9 cellular contexts compared by ENCODE assay signal in the genomic region with DNA sequence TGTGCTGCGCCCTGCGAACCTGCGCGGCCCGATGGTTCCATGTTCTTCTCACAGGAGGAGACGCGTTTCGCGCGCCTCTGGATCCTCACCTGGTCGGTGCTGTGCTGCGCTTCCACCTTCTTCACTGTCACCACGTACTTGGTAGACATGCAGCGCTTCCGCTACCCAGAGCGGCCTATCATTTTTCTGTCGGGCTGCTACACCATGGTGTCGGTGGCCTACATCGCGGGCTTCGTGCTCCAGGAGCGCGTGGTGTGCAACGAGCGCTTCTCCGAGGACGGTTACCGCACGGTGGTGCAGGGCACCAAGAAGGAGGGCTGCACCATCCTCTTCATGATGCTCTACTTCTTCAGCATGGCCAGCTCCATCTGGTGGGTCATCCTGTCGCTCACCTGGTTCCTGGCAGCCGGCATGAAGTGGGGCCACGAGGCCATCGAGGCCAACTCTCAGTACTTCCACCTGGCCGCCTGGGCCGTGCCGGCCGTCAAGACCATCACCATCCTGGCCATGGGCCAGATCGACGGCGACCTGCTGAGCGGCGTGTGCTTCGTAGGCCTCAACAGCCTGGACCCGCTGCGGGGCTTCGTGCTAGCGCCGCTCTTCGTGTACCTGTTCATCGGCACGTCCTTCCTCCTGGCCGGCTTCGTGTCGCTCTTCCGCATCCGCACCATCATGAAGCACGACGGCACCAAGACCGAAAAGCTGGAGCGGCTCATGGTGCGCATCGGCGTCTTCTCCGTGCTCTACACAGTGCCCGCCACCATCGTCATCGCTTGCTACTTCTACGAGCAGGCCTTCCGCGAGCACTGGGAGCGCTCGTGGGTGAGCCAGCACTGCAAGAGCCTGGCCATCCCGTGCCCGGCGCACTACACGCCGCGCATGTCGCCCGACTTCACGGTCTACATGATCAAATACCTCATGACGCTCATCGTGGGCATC. TPM values are rescaled to one million over a fixed set of nuclear protein-coding genes. Genes with fewer than 3 reads are reported as not detected.
DNase-seq lines count a peak whose midpoint lies in the region; ATAC-seq, FAIRE-seq and TF ChIP-seq lines count a peak whose summit lies in the region.
"Had no signal": no experiment of that assay in that cellular context is flagged by ENCODE, and none has a peak within 500 bp of the region (broad histone marks: within the 10 kb centered on the region; RNA-seq: fewer than 3 reads in every experiment).

No MANE protein-coding gene starts in this region.

- DNase-seq in A549 (ENCODE audit: low read depth in 1 of 2, low spot score in 1 of 2) = no peak
- no peak for DNase-seq in HFF-Myc (ENCODE audit: extremely low read depth, low read depth)
- DNase-seq in colonic mucosa = no peak
- no peak for DNase-seq in NCI-H2227 (lab: John Stamatoyannopoulos, UW; ENCODE audit: unreplicated experiment)
- DNase-seq: stimulated activated naive CD4-positive, alpha-beta T cell treated with Interleukin-2 at 50 U/mL for 16 hours had no signal

- H3K27ac Mint-ChIP-seq in nephron = peak overlapping the region; percentile 95 to 100 (median 99)

- H3K9me3 Mint-ChIP-seq in nephron = peaks cover 5% of the 10 kb centered on the region

- H3K4me2 ChIP-seq in A549 = peak overlapping the region; percentile 92

- WGBS in A549 (ENCODE audit: missing lambda C conversion rate) = 97% methylated on average over 83 of the region's 83 CpGs

- peak overlapping the region; percentile 56 for H3K4me3 ChIP-seq in A549
- H3K4me3 ChIP-seq in HFF-Myc (replicated peaks; ENCODE audit: low read depth, low read length) = peak overlapping the region; percentile 57
- H3K4me3 ChIP-seq in colonic mucosa = peak overlapping the region; percentile 40

- H3K27ac ChIP-seq in A549 (peak overlapping the region; percentile 94 to 95; a peak in 5 of 6 replicates), colonic mucosa (no peak overlapping the region)

- no peak for TF ChIP-seq POLR2A in A549 (IDR thresholded peaks at IDR 0.05; ENCODE audit: low read length)

- H3K4me1 Mint-ChIP-seq in nephron = peaks cover 53% of the 10 kb centered on the region

- H3K9me3 ChIP-seq in A549 (no peaks in the 10 kb centered on the region), colonic mucosa (no peaks in the 10 kb centered on the region)

- H3K4me1 ChIP-seq in A549 (peaks cover 62% of the 10 kb centered on the region), colonic mucosa (no peaks in the 10 kb centered on the region)

- H3K9ac ChIP-seq in colonic mucosa (ENCODE audit: low read depth in 2 of 2, low read length in 2 of 2) = no peak overlapping the region

- TF ChIP-seq EP300 in A549 (IDR thresholded peaks at IDR 0.05) = no peak

- H3K36me3 Mint-ChIP-seq in nephron (ENCODE audit: low read depth) = peaks cover 45% of the 10 kb centered on the region

- ATAC-seq in A549 = no peak
- ATAC-seq in HG02610 (IDR thresholded peaks at IDR 0.05; ENCODE audit: unreplicated experiment) = no peak
- no peak for ATAC-seq in HG03159 (IDR thresholded peaks at IDR 0.05; ENCODE audit: unreplicated experiment)
- ATAC-seq in HG03442 (IDR thresholded peaks at IDR 0.05; ENCODE audit: unreplicated experiment) = no peak

- no peak for TF ChIP-seq RAD21 in A549 (conservative IDR thresholded peaks at IDR 0.05 in 1 of 2, IDR thresholded peaks at IDR 0.05 in 1 of 2)

- no peaks in the 10 kb centered on the region for H3K36me3 ChIP-seq in colonic mucosa

- peaks cover 4% of the 10 kb centered on the region for H3K27me3 Mint-ChIP-seq in nephron (ENCODE audit: low read depth)

- CTCF ChIA-PET in A549 (lab: Yijun Ruan, JAX) = interaction anchor here (1.3 to 6.4 kb wide), 4 partner anchors 8 to 89 kb away, joined by 3 to 81 read pairs (median 17); no protein-coding TSS in a partner anchor

- intact Hi-C loops in colonic mucosa (cut with DNase I) = no loop called here

- TF ChIP-seq CTCF in A549 (IDR thresholded peaks at IDR 0.05) (no peak), HFF-Myc (IDR thresholded peaks at IDR 0.05; ENCODE audit: low read depth, low read length, missing control alignments) (no peak), colonic mucosa (IDR thresholded peaks at IDR 0.05) (no peak), nephron (IDR thresholded peaks at IDR 0.05; ENCODE audit: unreplicated experiment in 3 of 3) (no peak)

- peak overlapping the region; percentile 91 to 99 (median 97) for H3K4me3 Mint-ChIP-seq in nephron

- no peak for FAIRE-seq in A549 (lab: Jason Lieb, UNC)

- peaks cover 19% of the 10 kb centered on the region for H3K27me3 ChIP-seq in colonic mucosa

- POLR2A ChIA-PET in A549 (lab: Yijun Ruan, JAX) = interaction anchor here (1.7 kb wide), 1 partner anchor 24 kb away, joined by 41 read pairs; no protein-coding TSS in a partner anchor

TF ChIP-seq in A549, 52 proteins besides CTCF, POLR2A, EP300 and RAD21:
- TF ChIP-seq, protein P1, sequence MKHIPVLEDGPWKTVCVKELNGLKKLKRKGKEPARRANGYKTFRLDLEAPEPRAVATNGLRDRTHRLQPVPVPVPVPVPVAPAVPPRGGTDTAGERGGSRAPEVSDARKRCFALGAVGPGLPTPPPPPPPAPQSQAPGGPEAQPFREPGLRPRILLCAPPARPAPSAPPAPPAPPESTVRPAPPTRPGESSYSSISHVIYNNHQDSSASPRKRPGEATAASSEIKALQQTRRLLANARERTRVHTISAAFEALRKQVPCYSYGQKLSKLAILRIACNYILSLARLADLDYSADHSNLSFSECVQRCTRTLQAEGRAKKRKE (CRISPR knock-in tag; IDR thresholded peaks at IDR 0.05; ENCODE audit: low read depth) = no peak
- no peak for TF ChIP-seq ZC3H11A (IDR thresholded peaks at IDR 0.05)
- TF ChIP-seq POLR2AphosphoS2 (conservative IDR thresholded peaks at IDR 0.05; ENCODE audit: low read length) = no peak
- TF ChIP-seq, protein P2, sequence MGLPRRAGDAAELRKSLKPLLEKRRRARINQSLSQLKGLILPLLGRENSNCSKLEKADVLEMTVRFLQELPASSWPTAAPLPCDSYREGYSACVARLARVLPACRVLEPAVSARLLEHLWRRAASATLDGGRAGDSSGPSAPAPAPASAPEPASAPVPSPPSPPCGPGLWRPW (IDR thresholded peaks at IDR 0.05) = no peak
- TF ChIP-seq, protein P3, sequence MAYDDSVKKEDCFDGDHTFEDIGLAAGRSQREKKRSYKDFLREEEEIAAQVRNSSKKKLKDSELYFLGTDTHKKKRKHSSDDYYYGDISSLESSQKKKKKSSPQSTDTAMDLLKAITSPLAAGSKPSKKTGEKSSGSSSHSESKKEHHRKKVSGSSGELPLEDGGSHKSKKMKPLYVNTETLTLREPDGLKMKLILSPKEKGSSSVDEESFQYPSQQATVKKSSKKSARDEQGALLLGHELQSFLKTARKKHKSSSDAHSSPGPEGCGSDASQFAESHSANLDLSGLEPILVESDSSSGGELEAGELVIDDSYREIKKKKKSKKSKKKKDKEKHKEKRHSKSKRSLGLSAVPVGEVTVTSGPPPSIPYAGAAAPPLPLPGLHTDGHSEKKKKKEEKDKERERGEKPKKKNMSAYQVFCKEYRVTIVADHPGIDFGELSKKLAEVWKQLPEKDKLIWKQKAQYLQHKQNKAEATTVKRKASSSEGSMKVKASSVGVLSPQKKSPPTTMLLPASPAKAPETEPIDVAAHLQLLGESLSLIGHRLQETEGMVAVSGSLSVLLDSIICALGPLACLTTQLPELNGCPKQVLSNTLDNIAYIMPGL (CRISPR knock-in tag; IDR thresholded peaks at IDR 0.05; ENCODE audit: borderline replicate concordance) = no peak
- TF ChIP-seq ZNF302 (CRISPR knock-in tag; IDR thresholded peaks at IDR 0.05) = no peak
- TF ChIP-seq EHF (CRISPR knock-in tag; IDR thresholded peaks at IDR 0.05) = no peak
- TF ChIP-seq NR3C1 (IDR thresholded peaks at IDR 0.05) = no peak
- TF ChIP-seq HOXA7 (CRISPR knock-in tag; IDR thresholded peaks at IDR 0.05) = no peak
- TF ChIP-seq, protein P4, sequence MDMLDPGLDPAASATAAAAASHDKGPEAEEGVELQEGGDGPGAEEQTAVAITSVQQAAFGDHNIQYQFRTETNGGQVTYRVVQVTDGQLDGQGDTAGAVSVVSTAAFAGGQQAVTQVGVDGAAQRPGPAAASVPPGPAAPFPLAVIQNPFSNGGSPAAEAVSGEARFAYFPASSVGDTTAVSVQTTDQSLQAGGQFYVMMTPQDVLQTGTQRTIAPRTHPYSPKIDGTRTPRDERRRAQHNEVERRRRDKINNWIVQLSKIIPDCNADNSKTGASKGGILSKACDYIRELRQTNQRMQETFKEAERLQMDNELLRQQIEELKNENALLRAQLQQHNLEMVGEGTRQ (IDR thresholded peaks at IDR 0.05) = no peak
- no peak for TF ChIP-seq RNF2 (IDR thresholded peaks at IDR 0.05; ENCODE audit: borderline replicate concordance, low read depth)
- TF ChIP-seq PHF8 (IDR thresholded peaks at IDR 0.05; ENCODE audit: borderline replicate concordance, low read depth) = no peak
- TF ChIP-seq RCOR1 (IDR thresholded peaks at IDR 0.05; ENCODE audit: low read depth, low read length) = no peak
- no peak for TF ChIP-seq JUN (IDR thresholded peaks at IDR 0.05)

RNA-seq across cellular contexts. Expression of a gene that starts 1.3 kb away (rescaled TPM):
- polyA plus RNA-seq in A549 (2011; rRNA removed) = 25.8 and 26.9 TPM in 2 replicates
- polyA plus RNA-seq in A549 (2012; cell fraction: cytosol; rRNA removed) = 61.7 and 106 TPM in 2 replicates
- polyA plus RNA-seq in A549 (2012; cell fraction: nucleus; rRNA removed) = 144 and 234 TPM in 2 replicates
- polyA plus RNA-seq in A549 (2017; fragmentation: RNase III; extraction: RNeasy Plus Mini Kit Qiagen cat#74134 plus additional on column Dnase treatment) = 42.0 to 62.4 TPM (median 54.9 TPM) in 3 replicates
- polyA minus RNA-seq in A549 (2011; rRNA and poly(A)+ RNA removed) = 33.1 and 61.1 TPM in 2 replicates
- total RNA-seq in colonic mucosa = 1 to 10 TPM in 1 of 2 donors, under 1 TPM in 1; 0.67 to 2.0 TPM

RNA-seq across cellular contexts. Expression of a gene that starts 55.4 kb away (rescaled TPM):
- polyA plus RNA-seq in A549 (2011; rRNA removed) (24.9 and 27.3 TPM in 2 replicates), A549 (2017; fragmentation: RNase III; extraction: RNeasy Plus Mini Kit Qiagen cat#74134 plus additional on column Dnase treatment) (20.6 to 21.7 TPM (median 21.7 TPM) in 3 replicates)
- polyA plus RNA-seq in A549 (2012; cell fraction: cytosol; rRNA removed) = 10.2 and 11.2 TPM in 2 replicates
- 28.3 and 30.8 TPM in 2 replicates for polyA plus RNA-seq in A549 (2012; cell fraction: nucleus; rRNA removed)
- 24.0 and 25.0 TPM in 2 replicates for polyA minus RNA-seq in A549 (2011; rRNA and poly(A)+ RNA removed)
- 10 to 100 TPM; 30.3 to 33.9 TPM for total RNA-seq in colonic mucosa
